In the genomic region with DNA sequence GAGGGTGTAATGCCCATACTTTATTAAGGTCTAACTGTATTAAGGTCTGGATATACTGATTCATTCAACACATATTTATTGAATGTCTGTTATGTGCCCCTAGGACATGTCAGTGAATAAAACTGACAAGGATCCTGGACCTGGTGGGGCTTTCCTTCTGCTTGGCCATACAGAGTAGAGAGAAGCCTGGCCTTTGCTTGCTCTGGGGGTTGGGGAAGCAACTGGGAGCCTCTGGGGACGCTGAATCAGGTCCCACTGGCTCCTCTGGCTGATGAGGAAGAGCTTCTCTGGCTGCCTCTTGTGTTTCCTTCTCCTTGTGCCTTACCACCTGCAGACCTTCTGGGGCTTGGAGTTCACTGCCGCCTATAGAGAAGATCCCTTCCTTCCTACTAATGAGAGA, we compare ENCODE assay signal across 1 cellular context.
TF ChIP-seq lines count a peak whose summit lies in the region.

No MANE protein-coding gene starts in this region.

TF ChIP-seq in GM23338, 12 proteins besides CTCF, POLR2A, EP300 and RAD21:
- no peak for TF ChIP-seq ZNF114 (CRISPR knock-in tag; IDR thresholded peaks at IDR 0.05)
- TF ChIP-seq, protein P1, sequence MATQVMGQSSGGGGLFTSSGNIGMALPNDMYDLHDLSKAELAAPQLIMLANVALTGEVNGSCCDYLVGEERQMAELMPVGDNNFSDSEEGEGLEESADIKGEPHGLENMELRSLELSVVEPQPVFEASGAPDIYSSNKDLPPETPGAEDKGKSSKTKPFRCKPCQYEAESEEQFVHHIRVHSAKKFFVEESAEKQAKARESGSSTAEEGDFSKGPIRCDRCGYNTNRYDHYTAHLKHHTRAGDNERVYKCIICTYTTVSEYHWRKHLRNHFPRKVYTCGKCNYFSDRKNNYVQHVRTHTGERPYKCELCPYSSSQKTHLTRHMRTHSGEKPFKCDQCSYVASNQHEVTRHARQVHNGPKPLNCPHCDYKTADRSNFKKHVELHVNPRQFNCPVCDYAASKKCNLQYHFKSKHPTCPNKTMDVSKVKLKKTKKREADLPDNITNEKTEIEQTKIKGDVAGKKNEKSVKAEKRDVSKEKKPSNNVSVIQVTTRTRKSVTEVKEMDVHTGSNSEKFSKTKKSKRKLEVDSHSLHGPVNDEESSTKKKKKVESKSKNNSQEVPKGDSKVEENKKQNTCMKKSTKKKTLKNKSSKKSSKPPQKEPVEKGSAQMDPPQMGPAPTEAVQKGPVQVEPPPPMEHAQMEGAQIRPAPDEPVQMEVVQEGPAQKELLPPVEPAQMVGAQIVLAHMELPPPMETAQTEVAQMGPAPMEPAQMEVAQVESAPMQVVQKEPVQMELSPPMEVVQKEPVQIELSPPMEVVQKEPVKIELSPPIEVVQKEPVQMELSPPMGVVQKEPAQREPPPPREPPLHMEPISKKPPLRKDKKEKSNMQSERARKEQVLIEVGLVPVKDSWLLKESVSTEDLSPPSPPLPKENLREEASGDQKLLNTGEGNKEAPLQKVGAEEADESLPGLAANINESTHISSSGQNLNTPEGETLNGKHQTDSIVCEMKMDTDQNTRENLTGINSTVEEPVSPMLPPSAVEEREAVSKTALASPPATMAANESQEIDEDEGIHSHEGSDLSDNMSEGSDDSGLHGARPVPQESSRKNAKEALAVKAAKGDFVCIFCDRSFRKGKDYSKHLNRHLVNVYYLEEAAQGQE (IDR thresholded peaks at IDR 0.05; ENCODE audit: unreplicated experiment), result no peak
- TF ChIP-seq JUNB (IDR thresholded peaks at IDR 0.05; ENCODE audit: unreplicated experiment), result no peak
- TF ChIP-seq EZH2 (IDR thresholded peaks at IDR 0.05; ENCODE audit: low read depth, unreplicated experiment), result no peak
- TF ChIP-seq CREB1 (CRISPR knock-in tag; IDR thresholded peaks at IDR 0.05; ENCODE audit: low read depth), result no peak
- TF ChIP-seq, protein P2, sequence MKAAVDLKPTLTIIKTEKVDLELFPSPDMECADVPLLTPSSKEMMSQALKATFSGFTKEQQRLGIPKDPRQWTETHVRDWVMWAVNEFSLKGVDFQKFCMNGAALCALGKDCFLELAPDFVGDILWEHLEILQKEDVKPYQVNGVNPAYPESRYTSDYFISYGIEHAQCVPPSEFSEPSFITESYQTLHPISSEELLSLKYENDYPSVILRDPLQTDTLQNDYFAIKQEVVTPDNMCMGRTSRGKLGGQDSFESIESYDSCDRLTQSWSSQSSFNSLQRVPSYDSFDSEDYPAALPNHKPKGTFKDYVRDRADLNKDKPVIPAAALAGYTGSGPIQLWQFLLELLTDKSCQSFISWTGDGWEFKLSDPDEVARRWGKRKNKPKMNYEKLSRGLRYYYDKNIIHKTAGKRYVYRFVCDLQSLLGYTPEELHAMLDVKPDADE (IDR thresholded peaks at IDR 0.05), result no peak
- TF ChIP-seq NANOG (IDR thresholded peaks at IDR 0.05; ENCODE audit: borderline replicate concordance), result no peak
- no peak for TF ChIP-seq POLR2AphosphoS5 (IDR thresholded peaks at IDR 0.05; ENCODE audit: low read depth)
- TF ChIP-seq, protein P3, sequence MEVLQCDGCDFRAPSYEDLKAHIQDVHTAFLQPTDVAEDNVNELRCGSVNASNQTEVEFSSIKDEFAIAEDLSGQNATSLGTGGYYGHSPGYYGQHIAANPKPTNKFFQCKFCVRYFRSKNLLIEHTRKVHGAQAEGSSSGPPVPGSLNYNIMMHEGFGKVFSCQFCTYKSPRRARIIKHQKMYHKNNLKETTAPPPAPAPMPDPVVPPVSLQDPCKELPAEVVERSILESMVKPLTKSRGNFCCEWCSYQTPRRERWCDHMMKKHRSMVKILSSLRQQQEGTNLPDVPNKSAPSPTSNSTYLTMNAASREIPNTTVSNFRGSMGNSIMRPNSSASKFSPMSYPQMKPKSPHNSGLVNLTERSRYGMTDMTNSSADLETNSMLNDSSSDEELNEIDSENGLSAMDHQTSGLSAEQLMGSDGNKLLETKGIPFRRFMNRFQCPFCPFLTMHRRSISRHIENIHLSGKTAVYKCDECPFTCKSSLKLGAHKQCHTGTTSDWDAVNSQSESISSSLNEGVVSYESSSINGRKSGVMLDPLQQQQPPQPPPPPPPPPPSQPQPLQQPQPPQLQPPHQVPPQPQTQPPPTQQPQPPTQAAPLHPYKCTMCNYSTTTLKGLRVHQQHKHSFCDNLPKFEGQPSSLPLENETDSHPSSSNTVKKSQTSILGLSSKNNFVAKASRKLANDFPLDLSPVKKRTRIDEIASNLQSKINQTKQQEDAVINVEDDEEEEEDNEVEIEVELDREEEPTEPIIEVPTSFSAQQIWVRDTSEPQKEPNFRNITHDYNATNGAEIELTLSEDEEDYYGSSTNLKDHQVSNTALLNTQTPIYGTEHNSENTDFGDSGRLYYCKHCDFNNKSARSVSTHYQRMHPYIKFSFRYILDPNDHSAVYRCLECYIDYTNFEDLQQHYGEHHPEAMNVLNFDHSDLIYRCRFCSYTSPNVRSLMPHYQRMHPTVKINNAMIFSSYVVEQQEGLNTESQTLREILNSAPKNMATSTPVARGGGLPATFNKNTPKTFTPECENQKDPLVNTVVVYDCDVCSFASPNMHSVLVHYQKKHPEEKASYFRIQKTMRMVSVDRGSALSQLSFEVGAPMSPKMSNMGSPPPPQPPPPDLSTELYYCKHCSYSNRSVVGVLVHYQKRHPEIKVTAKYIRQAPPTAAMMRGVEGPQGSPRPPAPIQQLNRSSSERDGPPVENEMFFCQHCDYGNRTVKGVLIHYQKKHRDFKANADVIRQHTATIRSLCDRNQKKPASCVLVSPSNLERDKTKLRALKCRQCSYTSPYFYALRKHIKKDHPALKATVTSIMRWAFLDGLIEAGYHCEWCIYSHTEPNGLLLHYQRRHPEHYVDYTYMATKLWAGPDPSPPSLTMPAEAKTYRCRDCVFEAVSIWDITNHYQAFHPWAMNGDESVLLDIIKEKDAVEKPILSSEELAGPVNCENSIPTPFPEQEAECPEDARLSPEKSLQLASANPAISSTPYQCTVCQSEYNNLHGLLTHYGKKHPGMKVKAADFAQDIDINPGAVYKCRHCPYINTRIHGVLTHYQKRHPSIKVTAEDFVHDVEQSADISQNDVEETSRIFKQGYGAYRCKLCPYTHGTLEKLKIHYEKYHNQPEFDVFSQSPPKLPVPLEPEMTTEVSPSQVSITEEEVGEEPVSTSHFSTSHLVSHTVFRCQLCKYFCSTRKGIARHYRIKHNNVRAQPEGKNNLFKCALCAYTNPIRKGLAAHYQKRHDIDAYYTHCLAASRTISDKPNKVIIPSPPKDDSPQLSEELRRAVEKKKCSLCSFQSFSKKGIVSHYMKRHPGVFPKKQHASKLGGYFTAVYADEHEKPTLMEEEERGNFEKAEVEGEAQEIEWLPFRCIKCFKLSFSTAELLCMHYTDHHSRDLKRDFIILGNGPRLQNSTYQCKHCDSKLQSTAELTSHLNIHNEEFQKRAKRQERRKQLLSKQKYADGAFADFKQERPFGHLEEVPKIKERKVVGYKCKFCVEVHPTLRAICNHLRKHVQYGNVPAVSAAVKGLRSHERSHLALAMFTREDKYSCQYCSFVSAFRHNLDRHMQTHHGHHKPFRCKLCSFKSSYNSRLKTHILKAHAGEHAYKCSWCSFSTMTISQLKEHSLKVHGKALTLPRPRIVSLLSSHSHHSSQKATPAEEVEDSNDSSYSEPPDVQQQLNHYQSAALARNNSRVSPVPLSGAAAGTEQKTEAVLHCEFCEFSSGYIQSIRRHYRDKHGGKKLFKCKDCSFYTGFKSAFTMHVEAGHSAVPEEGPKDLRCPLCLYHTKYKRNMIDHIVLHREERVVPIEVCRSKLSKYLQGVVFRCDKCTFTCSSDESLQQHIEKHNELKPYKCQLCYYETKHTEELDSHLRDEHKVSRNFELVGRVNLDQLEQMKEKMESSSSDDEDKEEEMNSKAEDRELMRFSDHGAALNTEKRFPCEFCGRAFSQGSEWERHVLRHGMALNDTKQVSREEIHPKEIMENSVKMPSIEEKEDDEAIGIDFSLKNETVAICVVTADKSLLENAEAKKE (CRISPR knock-in tag; IDR thresholded peaks at IDR 0.05), result no peak
- TF ChIP-seq ZNF331 (CRISPR knock-in tag; IDR thresholded peaks at IDR 0.05; ENCODE audit: low read depth), result no peak
- TF ChIP-seq STAT1 (IDR thresholded peaks at IDR 0.05; ENCODE audit: unreplicated experiment), result no peak
- no peak for TF ChIP-seq EZH2phosphoT487 (IDR thresholded peaks at IDR 0.05; ENCODE audit: unreplicated experiment)
